In the genomic region with DNA sequence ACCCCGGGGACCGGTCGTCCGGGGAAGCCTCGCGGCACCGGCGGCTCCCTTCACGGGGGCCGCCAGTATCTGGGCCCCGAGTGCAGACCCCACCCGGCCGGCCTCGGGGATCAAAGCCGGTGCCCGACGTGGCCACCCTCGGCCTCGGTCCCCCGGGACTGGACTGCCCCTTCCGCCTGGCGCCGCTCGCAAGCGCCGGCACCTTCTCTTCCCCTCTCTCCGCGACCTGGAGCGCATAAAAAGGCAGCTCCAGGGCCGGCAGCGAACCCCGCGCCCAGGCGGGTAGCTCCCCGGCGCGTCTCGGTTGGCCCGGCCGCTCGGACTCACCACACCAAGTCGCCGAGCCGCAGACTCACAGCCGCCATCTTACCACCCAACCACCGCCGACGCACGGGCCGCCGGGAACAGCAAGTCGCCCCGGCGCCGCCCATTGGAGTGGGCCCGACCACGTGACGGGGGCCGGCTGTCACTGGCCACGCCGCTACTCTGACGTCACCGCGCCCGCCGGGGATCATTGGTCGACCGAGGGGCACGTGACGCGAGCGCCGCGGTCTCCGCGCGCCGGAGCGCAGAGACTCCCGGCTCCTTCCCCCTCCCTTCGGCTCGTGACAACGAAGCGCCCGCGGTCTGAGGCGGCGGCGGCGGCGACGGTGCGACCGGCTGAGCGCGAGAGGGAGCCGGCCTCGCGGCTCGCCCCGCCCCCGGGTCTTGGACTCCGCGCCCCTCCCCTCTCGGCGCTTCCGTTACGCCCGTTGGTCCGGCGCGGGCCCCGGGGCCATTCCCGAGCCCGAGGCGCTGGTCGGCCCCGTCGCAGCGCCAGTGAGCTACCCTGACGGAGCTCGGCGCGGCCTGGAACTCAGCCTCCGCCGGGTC, we compare ENCODE assay signal across 1 cellular context.
TF ChIP-seq lines count a peak whose summit lies in the region.

A gene (minus strand): TSS at position 388 of the 873 bp plus-strand sequence. CDS start 23 bp downstream, at position 365.
A gene with protein sequence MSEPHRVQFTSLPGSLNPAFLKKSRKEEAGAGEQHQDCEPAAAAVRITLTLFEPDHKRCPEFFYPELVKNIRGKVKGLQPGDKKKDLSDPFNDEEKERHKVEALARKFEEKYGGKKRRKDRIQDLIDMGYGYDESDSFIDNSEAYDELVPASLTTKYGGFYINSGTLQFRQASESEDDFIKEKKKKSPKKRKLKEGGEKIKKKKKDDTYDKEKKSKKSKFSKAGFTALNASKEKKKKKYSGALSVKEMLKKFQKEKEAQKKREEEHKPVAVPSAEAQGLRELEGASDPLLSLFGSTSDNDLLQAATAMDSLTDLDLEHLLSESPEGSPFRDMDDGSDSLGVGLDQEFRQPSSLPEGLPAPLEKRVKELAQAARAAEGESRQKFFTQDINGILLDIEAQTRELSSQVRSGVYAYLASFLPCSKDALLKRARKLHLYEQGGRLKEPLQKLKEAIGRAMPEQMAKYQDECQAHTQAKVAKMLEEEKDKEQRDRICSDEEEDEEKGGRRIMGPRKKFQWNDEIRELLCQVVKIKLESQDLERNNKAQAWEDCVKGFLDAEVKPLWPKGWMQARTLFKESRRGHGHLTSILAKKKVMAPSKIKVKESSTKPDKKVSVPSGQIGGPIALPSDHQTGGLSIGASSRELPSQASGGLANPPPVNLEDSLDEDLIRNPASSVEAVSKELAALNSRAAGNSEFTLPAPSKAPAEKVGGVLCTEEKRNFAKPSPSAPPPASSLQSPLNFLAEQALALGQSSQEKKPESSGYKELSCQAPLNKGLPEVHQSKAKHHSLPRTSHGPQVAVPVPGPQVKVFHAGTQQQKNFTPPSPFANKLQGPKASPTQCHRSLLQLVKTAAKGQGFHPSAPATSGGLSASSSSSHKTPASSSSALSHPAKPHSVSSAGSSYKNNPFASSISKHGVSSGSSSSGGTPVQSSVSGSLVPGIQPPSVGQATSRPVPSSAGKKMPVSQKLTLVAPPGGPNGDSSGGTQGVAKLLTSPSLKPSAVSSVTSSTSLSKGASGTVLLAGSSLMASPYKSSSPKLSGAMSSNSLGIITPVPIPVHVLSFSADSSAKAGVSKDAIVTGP (N-terminal part only) (plus strand): TSS at position 581 of the 873 bp plus-strand sequence. CDS start 5,437 bp downstream, outside the sequence.

TF ChIP-seq in HepG2, 621 proteins besides CTCF, POLR2A, EP300 and RAD21 (continued from another document and continues in another):
- TF ChIP-seq, protein P1, sequence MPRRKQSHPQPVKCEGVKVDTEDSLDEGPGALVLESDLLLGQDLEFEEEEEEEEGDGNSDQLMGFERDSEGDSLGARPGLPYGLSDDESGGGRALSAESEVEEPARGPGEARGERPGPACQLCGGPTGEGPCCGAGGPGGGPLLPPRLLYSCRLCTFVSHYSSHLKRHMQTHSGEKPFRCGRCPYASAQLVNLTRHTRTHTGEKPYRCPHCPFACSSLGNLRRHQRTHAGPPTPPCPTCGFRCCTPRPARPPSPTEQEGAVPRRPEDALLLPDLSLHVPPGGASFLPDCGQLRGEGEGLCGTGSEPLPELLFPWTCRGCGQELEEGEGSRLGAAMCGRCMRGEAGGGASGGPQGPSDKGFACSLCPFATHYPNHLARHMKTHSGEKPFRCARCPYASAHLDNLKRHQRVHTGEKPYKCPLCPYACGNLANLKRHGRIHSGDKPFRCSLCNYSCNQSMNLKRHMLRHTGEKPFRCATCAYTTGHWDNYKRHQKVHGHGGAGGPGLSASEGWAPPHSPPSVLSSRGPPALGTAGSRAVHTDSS (CRISPR knock-in tag; conservative IDR thresholded peaks at IDR 0.05): no peak
- TF ChIP-seq ZKSCAN1 (IDR thresholded peaks at IDR 0.05; ENCODE audit: low read length): no peak
- peak; percentile 20; the same call in 1 of the 2 replicates for TF ChIP-seq NCOR1 (IDR thresholded peaks at IDR 0.05; ENCODE audit: borderline replicate concordance, low read length)
- no peak for TF ChIP-seq TCF7 (IDR thresholded peaks at IDR 0.05; ENCODE audit: low read depth)
- TF ChIP-seq ATAD3A (CRISPR knock-in tag; IDR thresholded peaks at IDR 0.05): no peak
- no peak for TF ChIP-seq ZNF772 (CRISPR knock-in tag; IDR thresholded peaks at IDR 0.05)
- TF ChIP-seq ZNF124 (CRISPR knock-in tag; IDR thresholded peaks at IDR 0.05): no peak
- no peak for TF ChIP-seq ETV5 (CRISPR knock-in tag; IDR thresholded peaks at IDR 0.05; ENCODE audit: borderline replicate concordance)
- TF ChIP-seq ZNF567 (CRISPR knock-in tag; IDR thresholded peaks at IDR 0.05; ENCODE audit: borderline replicate concordance): no peak
- TF ChIP-seq CBFB (CRISPR knock-in tag; IDR thresholded peaks at IDR 0.05): no peak
- TF ChIP-seq ZNF879 (CRISPR knock-in tag; IDR thresholded peaks at IDR 0.05): no peak
- TF ChIP-seq NR2F2 (IDR thresholded peaks at IDR 0.05; ENCODE audit: borderline replicate concordance, low read depth): no peak
- TF ChIP-seq, protein P2, sequence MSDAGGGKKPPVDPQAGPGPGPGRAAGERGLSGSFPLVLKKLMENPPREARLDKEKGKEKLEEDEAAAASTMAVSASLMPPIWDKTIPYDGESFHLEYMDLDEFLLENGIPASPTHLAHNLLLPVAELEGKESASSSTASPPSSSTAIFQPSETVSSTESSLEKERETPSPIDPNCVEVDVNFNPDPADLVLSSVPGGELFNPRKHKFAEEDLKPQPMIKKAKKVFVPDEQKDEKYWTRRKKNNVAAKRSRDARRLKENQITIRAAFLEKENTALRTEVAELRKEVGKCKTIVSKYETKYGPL (CRISPR knock-in tag; IDR thresholded peaks at IDR 0.05): no peak
- no peak for TF ChIP-seq MYNN (CRISPR knock-in tag; IDR thresholded peaks at IDR 0.05; ENCODE audit: low read depth)
- TF ChIP-seq KDM5A (IDR thresholded peaks at IDR 0.05; ENCODE audit: borderline replicate concordance, low read length): peak; percentile 59; the same call in 1 of the 2 replicates
- no peak for TF ChIP-seq ARHGAP35 (CRISPR knock-in tag; IDR thresholded peaks at IDR 0.05; ENCODE audit: borderline replicate concordance)
- no peak for TF ChIP-seq WIZ (CRISPR knock-in tag; IDR thresholded peaks at IDR 0.05)
- TF ChIP-seq, protein P3, sequence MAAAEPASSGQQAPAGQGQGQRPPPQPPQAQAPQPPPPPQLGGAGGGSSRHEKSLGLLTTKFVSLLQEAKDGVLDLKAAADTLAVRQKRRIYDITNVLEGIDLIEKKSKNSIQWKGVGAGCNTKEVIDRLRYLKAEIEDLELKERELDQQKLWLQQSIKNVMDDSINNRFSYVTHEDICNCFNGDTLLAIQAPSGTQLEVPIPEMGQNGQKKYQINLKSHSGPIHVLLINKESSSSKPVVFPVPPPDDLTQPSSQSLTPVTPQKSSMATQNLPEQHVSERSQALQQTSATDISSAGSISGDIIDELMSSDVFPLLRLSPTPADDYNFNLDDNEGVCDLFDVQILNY (CRISPR knock-in tag; conservative IDR thresholded peaks at IDR 0.05): no peak
- TF ChIP-seq ZNF674 (CRISPR knock-in tag; IDR thresholded peaks at IDR 0.05; ENCODE audit: low read depth): no peak
- TF ChIP-seq, protein P4, sequence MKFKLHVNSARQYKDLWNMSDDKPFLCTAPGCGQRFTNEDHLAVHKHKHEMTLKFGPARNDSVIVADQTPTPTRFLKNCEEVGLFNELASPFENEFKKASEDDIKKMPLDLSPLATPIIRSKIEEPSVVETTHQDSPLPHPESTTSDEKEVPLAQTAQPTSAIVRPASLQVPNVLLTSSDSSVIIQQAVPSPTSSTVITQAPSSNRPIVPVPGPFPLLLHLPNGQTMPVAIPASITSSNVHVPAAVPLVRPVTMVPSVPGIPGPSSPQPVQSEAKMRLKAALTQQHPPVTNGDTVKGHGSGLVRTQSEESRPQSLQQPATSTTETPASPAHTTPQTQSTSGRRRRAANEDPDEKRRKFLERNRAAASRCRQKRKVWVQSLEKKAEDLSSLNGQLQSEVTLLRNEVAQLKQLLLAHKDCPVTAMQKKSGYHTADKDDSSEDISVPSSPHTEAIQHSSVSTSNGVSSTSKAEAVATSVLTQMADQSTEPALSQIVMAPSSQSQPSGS (CRISPR knock-in tag; IDR thresholded peaks at IDR 0.05): peak; percentile 55; the same call in 1 of the 2 replicates
- TF ChIP-seq, protein P5, sequence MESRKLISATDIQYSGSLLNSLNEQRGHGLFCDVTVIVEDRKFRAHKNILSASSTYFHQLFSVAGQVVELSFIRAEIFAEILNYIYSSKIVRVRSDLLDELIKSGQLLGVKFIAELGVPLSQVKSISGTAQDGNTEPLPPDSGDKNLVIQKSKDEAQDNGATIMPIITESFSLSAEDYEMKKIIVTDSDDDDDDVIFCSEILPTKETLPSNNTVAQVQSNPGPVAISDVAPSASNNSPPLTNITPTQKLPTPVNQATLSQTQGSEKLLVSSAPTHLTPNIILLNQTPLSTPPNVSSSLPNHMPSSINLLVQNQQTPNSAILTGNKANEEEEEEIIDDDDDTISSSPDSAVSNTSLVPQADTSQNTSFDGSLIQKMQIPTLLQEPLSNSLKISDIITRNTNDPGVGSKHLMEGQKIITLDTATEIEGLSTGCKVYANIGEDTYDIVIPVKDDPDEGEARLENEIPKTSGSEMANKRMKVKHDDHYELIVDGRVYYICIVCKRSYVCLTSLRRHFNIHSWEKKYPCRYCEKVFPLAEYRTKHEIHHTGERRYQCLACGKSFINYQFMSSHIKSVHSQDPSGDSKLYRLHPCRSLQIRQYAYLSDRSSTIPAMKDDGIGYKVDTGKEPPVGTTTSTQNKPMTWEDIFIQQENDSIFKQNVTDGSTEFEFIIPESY (CRISPR knock-in tag; IDR thresholded peaks at IDR 0.05): no peak
- TF ChIP-seq, protein P6, sequence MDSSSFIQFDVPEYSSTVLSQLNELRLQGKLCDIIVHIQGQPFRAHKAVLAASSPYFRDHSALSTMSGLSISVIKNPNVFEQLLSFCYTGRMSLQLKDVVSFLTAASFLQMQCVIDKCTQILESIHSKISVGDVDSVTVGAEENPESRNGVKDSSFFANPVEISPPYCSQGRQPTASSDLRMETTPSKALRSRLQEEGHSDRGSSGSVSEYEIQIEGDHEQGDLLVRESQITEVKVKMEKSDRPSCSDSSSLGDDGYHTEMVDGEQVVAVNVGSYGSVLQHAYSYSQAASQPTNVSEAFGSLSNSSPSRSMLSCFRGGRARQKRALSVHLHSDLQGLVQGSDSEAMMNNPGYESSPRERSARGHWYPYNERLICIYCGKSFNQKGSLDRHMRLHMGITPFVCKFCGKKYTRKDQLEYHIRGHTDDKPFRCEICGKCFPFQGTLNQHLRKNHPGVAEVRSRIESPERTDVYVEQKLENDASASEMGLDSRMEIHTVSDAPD (CRISPR knock-in tag; IDR thresholded peaks at IDR 0.05): no peak
- peak; percentile 32 for TF ChIP-seq SIN3B (IDR thresholded peaks at IDR 0.05; ENCODE audit: low read length)
- TF ChIP-seq ZNF850 (CRISPR knock-in tag; conservative IDR thresholded peaks at IDR 0.05): no peak
- TF ChIP-seq, protein P7, sequence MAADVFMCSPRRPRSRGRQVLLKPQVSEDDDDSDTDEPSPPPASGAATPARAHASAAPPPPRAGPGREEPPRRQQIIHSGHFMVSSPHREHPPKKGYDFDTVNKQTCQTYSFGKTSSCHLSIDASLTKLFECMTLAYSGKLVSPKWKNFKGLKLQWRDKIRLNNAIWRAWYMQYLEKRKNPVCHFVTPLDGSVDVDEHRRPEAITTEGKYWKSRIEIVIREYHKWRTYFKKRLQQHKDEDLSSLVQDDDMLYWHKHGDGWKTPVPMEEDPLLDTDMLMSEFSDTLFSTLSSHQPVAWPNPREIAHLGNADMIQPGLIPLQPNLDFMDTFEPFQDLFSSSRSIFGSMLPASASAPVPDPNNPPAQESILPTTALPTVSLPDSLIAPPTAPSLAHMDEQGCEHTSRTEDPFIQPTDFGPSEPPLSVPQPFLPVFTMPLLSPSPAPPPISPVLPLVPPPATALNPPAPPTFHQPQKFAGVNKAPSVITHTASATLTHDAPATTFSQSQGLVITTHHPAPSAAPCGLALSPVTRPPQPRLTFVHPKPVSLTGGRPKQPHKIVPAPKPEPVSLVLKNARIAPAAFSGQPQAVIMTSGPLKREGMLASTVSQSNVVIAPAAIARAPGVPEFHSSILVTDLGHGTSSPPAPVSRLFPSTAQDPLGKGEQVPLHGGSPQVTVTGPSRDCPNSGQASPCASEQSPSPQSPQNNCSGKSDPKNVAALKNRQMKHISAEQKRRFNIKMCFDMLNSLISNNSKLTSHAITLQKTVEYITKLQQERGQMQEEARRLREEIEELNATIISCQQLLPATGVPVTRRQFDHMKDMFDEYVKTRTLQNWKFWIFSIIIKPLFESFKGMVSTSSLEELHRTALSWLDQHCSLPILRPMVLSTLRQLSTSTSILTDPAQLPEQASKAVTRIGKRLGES (CRISPR knock-in tag; IDR thresholded peaks at IDR 0.05; ENCODE audit: borderline replicate concordance): 0 out of 2 replicates have a peak, but pooled peaks have one; percentile 43
- no peak for TF ChIP-seq XRCC5 (optimal IDR thresholded peaks at IDR 0.05; ENCODE audit: low read length)
- no peak for TF ChIP-seq ZNF121 (CRISPR knock-in tag; IDR thresholded peaks at IDR 0.05)
- TF ChIP-seq, protein P8, sequence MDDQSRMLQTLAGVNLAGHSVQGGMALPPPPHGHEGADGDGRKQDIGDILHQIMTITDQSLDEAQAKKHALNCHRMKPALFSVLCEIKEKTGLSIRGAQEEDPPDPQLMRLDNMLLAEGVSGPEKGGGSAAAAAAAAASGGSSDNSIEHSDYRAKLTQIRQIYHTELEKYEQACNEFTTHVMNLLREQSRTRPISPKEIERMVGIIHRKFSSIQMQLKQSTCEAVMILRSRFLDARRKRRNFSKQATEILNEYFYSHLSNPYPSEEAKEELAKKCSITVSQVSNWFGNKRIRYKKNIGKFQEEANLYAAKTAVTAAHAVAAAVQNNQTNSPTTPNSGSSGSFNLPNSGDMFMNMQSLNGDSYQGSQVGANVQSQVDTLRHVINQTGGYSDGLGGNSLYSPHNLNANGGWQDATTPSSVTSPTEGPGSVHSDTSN (CRISPR knock-in tag; IDR thresholded peaks at IDR 0.05; ENCODE audit: borderline replicate concordance): no peak
- no peak for TF ChIP-seq ZNF562 (CRISPR knock-in tag; IDR thresholded peaks at IDR 0.05; ENCODE audit: borderline replicate concordance)
- no peak for TF ChIP-seq ZNF20 (CRISPR knock-in tag; IDR thresholded peaks at IDR 0.05)
- TF ChIP-seq, protein P9, sequence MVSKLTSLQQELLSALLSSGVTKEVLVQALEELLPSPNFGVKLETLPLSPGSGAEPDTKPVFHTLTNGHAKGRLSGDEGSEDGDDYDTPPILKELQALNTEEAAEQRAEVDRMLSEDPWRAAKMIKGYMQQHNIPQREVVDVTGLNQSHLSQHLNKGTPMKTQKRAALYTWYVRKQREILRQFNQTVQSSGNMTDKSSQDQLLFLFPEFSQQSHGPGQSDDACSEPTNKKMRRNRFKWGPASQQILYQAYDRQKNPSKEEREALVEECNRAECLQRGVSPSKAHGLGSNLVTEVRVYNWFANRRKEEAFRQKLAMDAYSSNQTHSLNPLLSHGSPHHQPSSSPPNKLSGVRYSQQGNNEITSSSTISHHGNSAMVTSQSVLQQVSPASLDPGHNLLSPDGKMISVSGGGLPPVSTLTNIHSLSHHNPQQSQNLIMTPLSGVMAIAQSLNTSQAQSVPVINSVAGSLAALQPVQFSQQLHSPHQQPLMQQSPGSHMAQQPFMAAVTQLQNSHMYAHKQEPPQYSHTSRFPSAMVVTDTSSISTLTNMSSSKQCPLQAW (CRISPR knock-in tag; IDR thresholded peaks at IDR 0.05): no peak
- TF ChIP-seq PTBP1 (IDR thresholded peaks at IDR 0.05; ENCODE audit: low read depth, low read length, poor library complexity, severe bottlenecking): no peak
- no peak for TF ChIP-seq SMARCC2 (IDR thresholded peaks at IDR 0.05)
- TF ChIP-seq FOXO1 (CRISPR knock-in tag; IDR thresholded peaks at IDR 0.05): no peak
- TF ChIP-seq ZNF17 (CRISPR knock-in tag; IDR thresholded peaks at IDR 0.05): no peak
- no peak for TF ChIP-seq MAF1 (CRISPR knock-in tag; IDR thresholded peaks at IDR 0.05; ENCODE audit: borderline replicate concordance)
- no peak for TF ChIP-seq ZNF30 (CRISPR knock-in tag; IDR thresholded peaks at IDR 0.05)
